14 cellular contexts compared by ENCODE assay signal in genomic region chr19:8988204-8988603, GRCh38. TPM values are rescaled to one million over a fixed set of nuclear protein-coding genes. Genes with fewer than 3 reads are reported as not detected.
DNase-seq lines count a peak whose midpoint lies in the region; ATAC-seq and TF ChIP-seq lines count a peak whose summit lies in the region.
"Had no signal": no experiment of that assay in that cellular context is flagged by ENCODE, and none has a peak within 500 bp of the region (broad histone marks: within the 10 kb centered on the region; RNA-seq: fewer than 3 reads in every experiment).

No MANE protein-coding gene starts in this region.

- no peak overlapping the region for H3K4me2 ChIP-seq in SK-N-SH

- H3K27me3 ChIP-seq in SK-N-SH (ENCODE audit: insufficient read depth) (peaks cover 6% of the 10 kb centered on the region; the same call in 1 of the 2 replicates), brain microvascular endothelial cell (replicated peaks) (no peaks in the 10 kb centered on the region)
- H3K27me3 ChIP-seq: thyroid gland had no signal

- no peaks in the 10 kb centered on the region for H3K9me2 ChIP-seq in SK-N-SH

- DNase-seq in SK-N-SH (no peak), NAMALWA (ENCODE audit: low spot score) (peak; percentile 25), brain microvascular endothelial cell (no peak), NCI-H774 (lab: John Stamatoyannopoulos, UW) (no peak), left ventricle myocardium superior (no peak)
- DNase-seq in activated CD8-positive, alpha-beta T cell treated with anti-CD3 and anti-CD28 coated beads, Interleukin-2, amount 10 ng/mL, durations not matched to agents 7 days and 5 days, result peak; percentile 57
- peak; percentile 21 to 23 for DNase-seq in stimulated activated CD4-positive, alpha-beta T cell treated with anti-CD3 and anti-CD28 coated beads, Interleukin-2, amount 100 ng/mL, for 48 hours
- DNase-seq: GF-D8, head of caudate nucleus, NCI-H2029, SIG-M5, thyroid gland had no signal

- 39% methylated on average over 10 of the region's 10 CpGs for WGBS in SK-N-SH (ENCODE audit: low lambda C conversion rate)

- no peaks in the 10 kb centered on the region for H3K79me2 ChIP-seq in SK-N-SH (ENCODE audit: insufficient read depth)

- CTCF ChIA-PET in SK-N-SH (lab: Yijun Ruan, JAX), result interaction anchor here (1.5 to 1.6 kb wide), 2 partner anchors 12 to 334 kb away, joined by 3 to 5 read pairs; no protein-coding TSS in a partner anchor
- CTCF ChIA-PET in activated CD8-positive, alpha-beta T cell treated with anti-CD3 and anti-CD28 coated beads, Interleukin-2, amount 10 ng/mL, durations not matched to agents 7 days and 5 days (lab: Charles Lee), result interaction anchor here (0.7 to 1.3 kb wide), 2 partner anchors 14 to 290 kb away, joined by 5 read pairs; partner anchors contain the start of gene ACTL9

- H3K9ac ChIP-seq in SK-N-SH, result no peak overlapping the region

- TF ChIP-seq EP300 in SK-N-SH (IDR thresholded peaks at IDR 0.05; ENCODE audit: borderline replicate concordance in 1 of 2, low read depth in 1 of 2, low read length in 1 of 2), result no peak

- no peak overlapping the region for H2AFZ ChIP-seq in SK-N-SH (ENCODE audit: low read depth)

- H3K36me3 ChIP-seq in SK-N-SH (replicated peaks in 1 of 2; ENCODE audit: control insufficient read depth in 1 of 2, insufficient read depth in 2 of 2, low read length in 1 of 2) (no peaks in the 10 kb centered on the region), brain microvascular endothelial cell (replicated peaks) (no peaks in the 10 kb centered on the region)
- H3K36me3 ChIP-seq: thyroid gland had no signal

- H3K4me1 Mint-ChIP-seq in activated CD8-positive, alpha-beta T cell treated with anti-CD3 and anti-CD28 coated beads, Interleukin-2, amount 10 ng/mL, durations not matched to agents 7 days and 5 days (ENCODE audit: low read depth), result no peaks in the 10 kb centered on the region

- no peaks in the 10 kb centered on the region for H3F3A ChIP-seq in SK-N-SH (replicated peaks; ENCODE audit: insufficient read depth)

- in situ Hi-C loops in brain microvascular endothelial cell (cut with HindIII; ENCODE audit: low pct_ligation_motif_present, low sequenced_read_pairs), result no loop called here

- no peaks in the 10 kb centered on the region for H3K9me3 Mint-ChIP-seq in activated CD8-positive, alpha-beta T cell treated with anti-CD3 and anti-CD28 coated beads, Interleukin-2, amount 10 ng/mL, durations not matched to agents 7 days and 5 days (ENCODE audit: insufficient read depth)

- intact Hi-C loops in left ventricle myocardium superior (cut with micrococcal nuclease), result no loop called here

- H3K27me3 Mint-ChIP-seq in activated CD8-positive, alpha-beta T cell treated with anti-CD3 and anti-CD28 coated beads, Interleukin-2, amount 10 ng/mL, durations not matched to agents 7 days and 5 days (ENCODE audit: low read depth), result no peaks in the 10 kb centered on the region

- POLR2A ChIA-PET in SK-N-SH (lab: Yijun Ruan, JAX), result no interaction called here
- POLR2A ChIA-PET in activated CD8-positive, alpha-beta T cell treated with anti-CD3 and anti-CD28 coated beads, Interleukin-2, amount 10 ng/mL, durations not matched to agents 7 days and 5 days (lab: Charles Lee), result no interaction called here

- H3K4me3 ChIP-seq in SK-N-SH (ENCODE audit: low read depth in 2 of 2, low read length in 1 of 2) (no peak overlapping the region), brain microvascular endothelial cell (ENCODE audit: low read depth, low read length) (no peak overlapping the region)
- H3K4me3 ChIP-seq: thyroid gland had no signal

- H3K4me1 ChIP-seq in SK-N-SH (ENCODE audit: control insufficient read depth in 1 of 2, insufficient read depth in 2 of 2, low read depth in 1 of 2, low read length in 1 of 2), result no peaks in the 10 kb centered on the region
- H3K4me1 ChIP-seq: thyroid gland had no signal

- TF ChIP-seq CTCF in SK-N-SH (IDR thresholded peaks at IDR 0.05) (peak; percentile 28), brain microvascular endothelial cell (IDR thresholded peaks at IDR 0.05; ENCODE audit: low read depth, low read length, missing control alignments) (no peak)

- ATAC-seq in SK-N-SH treated with all-trans-retinoic acid at 6 μM for 48 hours (no peak), left ventricle myocardium superior (no peak)
- ATAC-seq in activated CD8-positive, alpha-beta T cell treated with anti-CD3 and anti-CD28 coated beads, Interleukin-2, amount 10 ng/mL, durations not matched to agents 7 days and 5 days, result no peak

- no peaks in the 10 kb centered on the region for H3K9me3 ChIP-seq in SK-N-SH
- H3K9me3 ChIP-seq: thyroid gland had no signal

- TF ChIP-seq RAD21 in SK-N-SH (IDR thresholded peaks at IDR 0.05; ENCODE audit: low read length), result peak; percentile 13; the same call in 1 of the 2 replicates

- H3K36me3 Mint-ChIP-seq in activated CD8-positive, alpha-beta T cell treated with anti-CD3 and anti-CD28 coated beads, Interleukin-2, amount 10 ng/mL, durations not matched to agents 7 days and 5 days (ENCODE audit: low read depth), result no peaks in the 10 kb centered on the region

- H3K27ac ChIP-seq in SK-N-SH (ENCODE audit: low read depth in 2 of 2, low read length in 1 of 2) (no peak overlapping the region), brain microvascular endothelial cell (no peak overlapping the region)
- H3K27ac ChIP-seq: thyroid gland had no signal

- H3K4me3 Mint-ChIP-seq in activated CD8-positive, alpha-beta T cell treated with anti-CD3 and anti-CD28 coated beads, Interleukin-2, amount 10 ng/mL, durations not matched to agents 7 days and 5 days, result no peak overlapping the region

- no peak overlapping the region for H3K27ac Mint-ChIP-seq in activated CD8-positive, alpha-beta T cell treated with anti-CD3 and anti-CD28 coated beads, Interleukin-2, amount 10 ng/mL, durations not matched to agents 7 days and 5 days

- no peaks in the 10 kb centered on the region for H4K20me1 ChIP-seq in SK-N-SH (ENCODE audit: insufficient read depth)

TF ChIP-seq in SK-N-SH, 30 proteins besides CTCF, POLR2A, EP300 and RAD21:
- TF ChIP-seq PBX3 (IDR thresholded peaks at IDR 0.05) (no peak), USF1 (IDR thresholded peaks at IDR 0.05; ENCODE audit: borderline replicate concordance, low read depth) (no peak)

TF ChIP-seq in SK-N-SH treated with all-trans-retinoic acid at 6 μM for 48 hours, 23 proteins besides CTCF, POLR2A, EP300 and RAD21:
- TF ChIP-seq ARNTL (CRISPR knock-in tag; IDR thresholded peaks at IDR 0.05; ENCODE audit: borderline replicate concordance, low read depth), result no peak
- TF ChIP-seq ZFP3 (CRISPR knock-in tag; IDR thresholded peaks at IDR 0.05), result no peak
- no peak for TF ChIP-seq TCF4 (CRISPR knock-in tag; IDR thresholded peaks at IDR 0.05; ENCODE audit: borderline replicate concordance)
- TF ChIP-seq TOX (CRISPR knock-in tag; IDR thresholded peaks at IDR 0.05; ENCODE audit: borderline replicate concordance), result no peak
- TF ChIP-seq GLIS3 (CRISPR knock-in tag; IDR thresholded peaks at IDR 0.05), result no peak
- TF ChIP-seq CSDC2 (CRISPR knock-in tag; IDR thresholded peaks at IDR 0.05), result no peak
- no peak for TF ChIP-seq SNAI2 (CRISPR knock-in tag; IDR thresholded peaks at IDR 0.05)
- no peak for TF ChIP-seq OSR1 (CRISPR knock-in tag; IDR thresholded peaks at IDR 0.05)
- TF ChIP-seq POU6F1 (CRISPR knock-in tag; IDR thresholded peaks at IDR 0.05; ENCODE audit: borderline replicate concordance, low read depth), result no peak
- no peak for TF ChIP-seq ZFP30 (CRISPR knock-in tag; IDR thresholded peaks at IDR 0.05)
- TF ChIP-seq PATZ1 (CRISPR knock-in tag; IDR thresholded peaks at IDR 0.05; ENCODE audit: borderline replicate concordance), result no peak

RNA-seq across cellular contexts. Expression of gene MUC16, which starts 22.0 kb away (rescaled TPM):
- not detected in 2 replicates for polyA plus RNA-seq in SK-N-SH (2012; rRNA removed)
- not detected in 2 replicates for polyA plus RNA-seq in SK-N-SH (2012; cell fraction: cytosol; rRNA removed)
- under 0.01 TPM in 2 replicates for polyA plus RNA-seq in SK-N-SH (2012; cell fraction: nucleus; rRNA removed)
- total RNA-seq in activated CD8-positive, alpha-beta T cell treated with anti-CD3 and anti-CD28 coated beads, Interleukin-2, amount 10 ng/mL, durations not matched to agents 7 days and 5 days, result under 1 TPM in 1 of 2 experiments, not detected in 1; under 0.01 TPM
- 0.94 TPM for total RNA-seq in left ventricle myocardium superior
- polyA plus RNA-seq: aorta had no signal

Comparison
In these comparisons a context has a peak if more than half of its experiments do, and no peak if none do; other contexts are left out.
1. DNase-seq: peak in NAMALWA (single experiment), activated CD8-positive, alpha-beta T cell treated with anti-CD3 and anti-CD28 coated beads, Interleukin-2, amount 10 ng/mL, durations not matched to agents 7 days and 5 days (single experiment) and stimulated activated CD4-positive, alpha-beta T cell treated with anti-CD3 and anti-CD28 coated beads, Interleukin-2, amount 100 ng/mL, for 48 hours (2 of 2); none in SK-N-SH (single experiment), brain microvascular endothelial cell (single experiment), NCI-H774 (single experiment) and left ventricle myocardium superior (single experiment).